ENCODE assay signal across 24 cellular contexts in the genomic region with DNA sequence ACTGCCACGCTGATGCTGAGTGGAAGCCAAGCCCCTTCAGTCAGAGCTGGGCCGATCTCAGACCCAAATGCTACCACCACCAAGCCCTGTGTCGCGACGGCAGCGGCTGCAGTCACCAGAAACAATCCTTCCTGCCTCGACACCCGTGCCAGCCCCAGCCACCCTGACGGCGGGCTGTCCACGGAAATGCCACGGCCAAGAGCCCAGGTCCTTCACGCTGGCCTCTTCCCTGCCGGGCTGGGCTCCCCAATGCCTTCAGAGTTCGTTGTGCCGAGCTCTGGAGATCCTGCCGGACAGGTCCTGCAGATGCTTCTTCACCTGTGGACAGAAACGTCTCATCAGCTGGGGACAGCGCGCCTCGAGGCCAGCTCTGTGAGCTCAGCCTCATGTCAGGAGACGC. TPM values are rescaled to one million over a fixed set of nuclear protein-coding genes. Genes with fewer than 3 reads are reported as not detected.
"Had no signal": no experiment of that assay in that cellular context is flagged by ENCODE, and none has a peak within 500 bp of the region (broad histone marks: within the 10 kb centered on the region; RNA-seq: fewer than 3 reads in every experiment).

No MANE protein-coding gene starts in this region.

- H3K9me3 ChIP-seq: SJCRH30, SK-N-SH had no signal

- H3K27ac ChIP-seq: SJCRH30, VCaP had no signal

- H3K4me3 ChIP-seq: SJCRH30 had no signal

- H3K4me2 ChIP-seq: SK-N-SH had no signal

- DNase-seq: activated CD4-positive, alpha-beta memory T cell treated with anti-CD3 and anti-CD28 coated beads for 36 hours; activated CD4-positive, alpha-beta T cell treated with anti-CD3 and anti-CD28 coated beads, Interleukin-2, amount 10 ng/mL, durations not matched to agents 7 days and 5 days; activated CD4-positive, CD25-positive, alpha-beta regulatory T cell; activated CD8-positive, alpha-beta memory T cell treated with anti-CD3 and anti-CD28 coated beads for 24 hours; activated gamma-delta T cell; activated naive CD4-positive, alpha-beta T cell treated with anti-CD3 and anti-CD28 coated beads for 36 hours; activated T-cell treated with anti-CD3 and anti-CD28 coated beads, Interleukin-2, amount 50 U/mL, for 4 hours; Karpas-422; MM.1S; NCI-H1105; NCI-H1436 treated with DMSO at 0.1 percent for 48 hours; NCI-H1930; NCI-H2107; NCI-H2171 treated with DMSO at 0.1 percent for 48 hours; NCI-H226; NCI-H526; NCI-H774; SJCRH30; SK-N-SH; T-helper 1 cell had no signal

- H3K27me3 ChIP-seq: SJCRH30 had no signal

- H3K9ac ChIP-seq: SK-N-SH had no signal

- H3K4me1 ChIP-seq: SJCRH30 had no signal

- ATAC-seq: activated T-cell treated with anti-CD3 and anti-CD28 coated beads, Interleukin-2, amount 50 U/mL, for 4 hours; activated T-helper 17 cell treated with anti-CD3 and anti-CD28 coated beads, Interleukin-2, amount 50 U/mL, for 72 hours had no signal

RNA-seq across cellular contexts. Expression of a gene that starts 49.6 kb away (rescaled TPM):
- total RNA-seq: activated CD4-positive, alpha-beta memory T cell treated with anti-CD3 and anti-CD28 coated beads for 36 hours; activated CD4-positive, alpha-beta T cell treated with anti-CD3 and anti-CD28 coated beads, Interleukin-2, amount 10 ng/mL, durations not matched to agents 7 days and 5 days; activated naive CD4-positive, alpha-beta T cell treated with anti-CD3 and anti-CD28 coated beads for 36 hours; activated T-cell treated with anti-CD3 and anti-CD28 coated beads, Interleukin-2, amount 50 U/mL, for 4 hours; activated T-helper 17 cell treated with anti-CD3 and anti-CD28 coated beads, Interleukin-2, amount 50 U/mL, for 72 hours; RPMI7951; T-helper 2 cell treated with Interferon-gamma antibody and Interleukin-4, amounts not matched to agents 100 ng/mL and 5 ng/mL, for 36 hours had no signal
- polyA plus RNA-seq: SK-N-SH had no signal
